In genomic region chr11:129618046-129618569, GRCh38 we compare ENCODE assay signal across 23 cellular contexts.
A peak's percentile ranks its signal among the peaks of the same experiment; 100 is the strongest.
DNase-seq lines count a peak whose midpoint lies in the region; ATAC-seq, FAIRE-seq and TF ChIP-seq lines count a peak whose summit lies in the region.
"Had no signal": no experiment of that assay in that cellular context is flagged by ENCODE, and none has a peak within 500 bp of the region (broad histone marks: within the 10 kb centered on the region; RNA-seq: fewer than 3 reads in every experiment).

No MANE protein-coding gene starts in this region.

- no peak overlapping the region for H3K27ac Mint-ChIP-seq in GM23338
- H3K27ac Mint-ChIP-seq: B cell; CD4-positive, CD25-positive, alpha-beta regulatory T cell; CD8-positive, alpha-beta T cell had no signal

- H4K12ac ChIP-seq in trophoblast cell (ENCODE audit: low read depth, low read length): no peak overlapping the region

- H2BK5ac ChIP-seq in H1 (ENCODE audit: low read depth, low read length) (no peak overlapping the region), neuronal stem cell (ENCODE audit: low read length) (no peak overlapping the region), trophoblast cell (ENCODE audit: low read depth, low read length, poor library complexity) (no peak overlapping the region)

- ATAC-seq in GM23338 (peak; percentile 78), sciatic nerve (no peak)
- ATAC-seq: CD8-positive, alpha-beta T cell had no signal

- peaks cover 3% of the 10 kb centered on the region for H3K27me3 Mint-ChIP-seq in GM23338 (ENCODE audit: insufficient read depth, low read depth, poor library complexity)
- H3K27me3 Mint-ChIP-seq: CD4-positive, CD25-positive, alpha-beta regulatory T cell had no signal

- H4K8ac ChIP-seq in H1 (ENCODE audit: extremely low read depth, insufficient read depth, low read length) (no peak overlapping the region), neuronal stem cell (ENCODE audit: low read depth, low read length) (no peak overlapping the region), trophoblast cell (ENCODE audit: low read depth, low read length) (no peak overlapping the region)

- no peaks in the 10 kb centered on the region for H3K9me3 ChIP-seq in H1 (ENCODE audit: insufficient read depth in 2 of 2, low read depth in 1 of 2, low read length in 1 of 2)
- H3K9me3 ChIP-seq in esophagus squamous epithelium: no peaks in the 10 kb centered on the region
- no peaks in the 10 kb centered on the region for H3K9me3 ChIP-seq in neuronal stem cell (replicated peaks in 1 of 2; ENCODE audit: control insufficient read depth in 2 of 2, insufficient read depth in 1 of 2, low read depth in 1 of 2, low read length in 2 of 2)
- H3K9me3 ChIP-seq in trophoblast cell (ENCODE audit: insufficient read depth, low read depth, low read length): no peaks in the 10 kb centered on the region
- H3K9me3 ChIP-seq: BLaER1, Caco-2 had no signal

- H3K18ac ChIP-seq in H1 (ENCODE audit: extremely low read depth, low read length) (no peak overlapping the region; the same call in 1 of the 2 replicates), neuronal stem cell (ENCODE audit: low read length) (peak overlapping the region; percentile 36), trophoblast cell (ENCODE audit: low read length) (no peak overlapping the region)

- H2BK15ac ChIP-seq in H1 (ENCODE audit: low read length): no peak overlapping the region
- H2BK15ac ChIP-seq in neuronal stem cell (ENCODE audit: low read length): no peak overlapping the region

- no peaks in the 10 kb centered on the region for H3K36me3 Mint-ChIP-seq in GM23338 (ENCODE audit: low read depth)
- H3K36me3 Mint-ChIP-seq: CD4-positive, CD25-positive, alpha-beta regulatory T cell; CD8-positive, alpha-beta T cell had no signal

- H3K23me2 ChIP-seq in H1 (ENCODE audit: low read depth, low read length): no peaks in the 10 kb centered on the region

- H2AK5ac ChIP-seq in H1 (ENCODE audit: low read depth, low read length) (no peak overlapping the region), neuronal stem cell (ENCODE audit: low read depth, low read length) (no peak overlapping the region), trophoblast cell (ENCODE audit: low read length) (no peak overlapping the region)

- H3K79me1 ChIP-seq in H1 (ENCODE audit: low read depth, low read length) (no peaks in the 10 kb centered on the region), neuronal stem cell (ENCODE audit: low read depth, low read length) (no peaks in the 10 kb centered on the region), trophoblast cell (ENCODE audit: low read length) (no peaks in the 10 kb centered on the region)

- H2BK12ac ChIP-seq in H1 (ENCODE audit: low read depth, low read length): no peak overlapping the region
- H2BK12ac ChIP-seq in neuronal stem cell (ENCODE audit: low read length): no peak overlapping the region
- no peak overlapping the region for H2BK12ac ChIP-seq in trophoblast cell (ENCODE audit: low read length)

- no peaks in the 10 kb centered on the region for H3F3A ChIP-seq in GM23338 (replicated peaks; ENCODE audit: low read depth)

- no peak for TF ChIP-seq CTCF in GM23338 (conservative IDR thresholded peaks at IDR 0.05; ENCODE audit: low read depth in 2 of 2)
- TF ChIP-seq CTCF in H1 (IDR thresholded peaks at IDR 0.05; ENCODE audit: control extremely low read depth in 1 of 3, insufficient read depth in 1 of 3, low read depth in 1 of 3, low read length in 3 of 3): no peak
- no peak for TF ChIP-seq CTCF in esophagus squamous epithelium (IDR thresholded peaks at IDR 0.05)

- intact Hi-C loops in esophagus squamous epithelium (cut with DNase I) (no loop called here), sciatic nerve (cut with DNase I) (no loop called here)

- H2AFZ ChIP-seq in GM23338: 0 out of 2 replicates have a peak overlapping the region, but pooled peaks have one; percentile 32
- no peak overlapping the region for H2AFZ ChIP-seq in H1 (ENCODE audit: low read length)
- no peak overlapping the region for H2AFZ ChIP-seq in neuronal stem cell (ENCODE audit: low read length)
- H2AFZ ChIP-seq in trophoblast cell (ENCODE audit: insufficient read depth, low read length, poor library complexity): no peak overlapping the region
- H2AFZ ChIP-seq: GM23248 had no signal

- TF ChIP-seq POLR2A in H1 (IDR thresholded peaks at IDR 0.05; ENCODE audit: control extremely low read depth in 1 of 2, low read depth in 2 of 2, low read length in 2 of 2) (no peak), esophagus squamous epithelium (IDR thresholded peaks at IDR 0.05) (no peak)

- H3K9ac ChIP-seq in H1 (replicated peaks in 1 of 4; ENCODE audit: extremely low read depth in 1 of 4, low read depth in 3 of 4, low read length in 3 of 4) (no peak overlapping the region), neuronal stem cell (ENCODE audit: low read depth, low read length, poor library complexity) (no peak overlapping the region), trophoblast cell (ENCODE audit: low read length) (no peak overlapping the region)
- H3K9ac ChIP-seq: BLaER1, GM23248 had no signal

- no peaks in the 10 kb centered on the region for H3K9me2 ChIP-seq in GM23338 (ENCODE audit: insufficient read depth)

- no peak for TF ChIP-seq EP300 in H1 (IDR thresholded peaks at IDR 0.05; ENCODE audit: borderline replicate concordance in 1 of 2, low read depth in 2 of 2, low read length in 2 of 2)

- H3K4me3 ChIP-seq in GM23338 (no peak overlapping the region), H1 (ENCODE audit: extremely low read depth in 1 of 4, insufficient read depth in 2 of 4, low read depth in 3 of 4, low read length in 4 of 4) (no peak overlapping the region), esophagus squamous epithelium (no peak overlapping the region), neuronal stem cell (ENCODE audit: low read length in 2 of 2) (peak overlapping the region in 1 of 2 donors; percentile 26), trophoblast cell (ENCODE audit: low read depth, low read length) (no peak overlapping the region)
- H3K4me3 ChIP-seq: BLaER1, GM23248 had no signal

- no peak overlapping the region for H2BK20ac ChIP-seq in H1 (ENCODE audit: low read length)

- no peak overlapping the region for H3K4ac ChIP-seq in H1 (replicated peaks; ENCODE audit: insufficient read length, low read depth, low read length)
- H3K4ac ChIP-seq in neuronal stem cell (ENCODE audit: low read length): no peak overlapping the region
- H3K4ac ChIP-seq in trophoblast cell (ENCODE audit: low read depth, low read length): no peak overlapping the region

- H3K23ac ChIP-seq in H1 (ENCODE audit: insufficient read length) (no peak overlapping the region), neuronal stem cell (ENCODE audit: low read depth, low read length, poor library complexity) (no peak overlapping the region), trophoblast cell (ENCODE audit: low read length) (no peak overlapping the region)

- H4K20me1 ChIP-seq in GM23338 (replicated peaks; ENCODE audit: insufficient read depth) (no peaks in the 10 kb centered on the region), H1 (replicated peaks in 1 of 2; ENCODE audit: control insufficient read depth in 1 of 2, insufficient read depth in 2 of 2, low read length in 2 of 2) (no peaks in the 10 kb centered on the region)
- H4K20me1 ChIP-seq: BLaER1 had no signal

- H3K4me2 ChIP-seq in GM23338 (no peak overlapping the region), H1 (ENCODE audit: insufficient read depth in 1 of 2, low read depth in 2 of 2, low read length in 2 of 2) (no peak overlapping the region), neuronal stem cell (ENCODE audit: insufficient read depth, low read length, poor library complexity, severe bottlenecking) (no peak overlapping the region), trophoblast cell (ENCODE audit: low read length) (no peak overlapping the region)
- H3K4me2 ChIP-seq: BLaER1 had no signal

- H3K4me1 ChIP-seq in GM23338 (ENCODE audit: insufficient read depth): no peaks in the 10 kb centered on the region
- no peaks in the 10 kb centered on the region; a peak in 1 of 7 replicates for H3K4me1 ChIP-seq in H1 (replicated peaks in 1 of 4; ENCODE audit: control insufficient read depth in 3 of 4, insufficient read depth in 4 of 4, low read length in 3 of 4)
- peaks cover 17 to 78% (median 20%) of the 10 kb centered on the region in 3 donors for H3K4me1 ChIP-seq in esophagus squamous epithelium
- peaks cover 0 to 2% of the 10 kb centered on the region in 2 donors for H3K4me1 ChIP-seq in neuronal stem cell (ENCODE audit: control insufficient read depth in 2 of 2, insufficient read depth in 1 of 2, low read depth in 1 of 2, low read length in 2 of 2)
- no peaks in the 10 kb centered on the region for H3K4me1 ChIP-seq in trophoblast cell (ENCODE audit: control insufficient read depth in 1 of 2, insufficient read depth in 2 of 2, low read length in 2 of 2)
- H3K4me1 ChIP-seq: BLaER1, Caco-2 had no signal

- POLR2A ChIA-PET in H1 (lab: Charles Lee; ENCODE audit: partially characterized antibody): no interaction called here

- DNase-seq in GM23338 (ENCODE audit: low spot score) (peak; percentile 24), H1 (ENCODE audit: low read depth in 1 of 2, low spot score in 2 of 2) (no peak), esophagus squamous epithelium (lab: John Stamatoyannopoulos, UW) (no peak), neuronal stem cell (ENCODE audit: low spot score) (no peak), NOMO-1 treated with dmso at 0.1 percent for 144 hours (lab: John Stamatoyannopoulos, UW; ENCODE audit: unreplicated experiment) (no peak), trophoblast cell (no peak), sciatic nerve (ENCODE audit: low spot score) (no peak)
- DNase-seq in effector CD8-positive, alpha-beta T cell (lab: John Stamatoyannopoulos, UW): no peak
- DNase-seq: Caco-2; CD4-positive, CD25-positive, alpha-beta regulatory T cell; CD8-positive, alpha-beta T cell; DMS153; DND-41; GM23248; HCEC 1CT had no signal

- H3K4me1 Mint-ChIP-seq in GM23338: peaks cover 3% of the 10 kb centered on the region; the same call in 2 of the 3 replicates
- H3K4me1 Mint-ChIP-seq: B cell; CD4-positive, CD25-positive, alpha-beta regulatory T cell had no signal

- H3K79me2 ChIP-seq in GM23338 (replicated peaks; ENCODE audit: insufficient read depth) (no peaks in the 10 kb centered on the region), H1 (ENCODE audit: control insufficient read depth in 1 of 2, insufficient read depth in 2 of 2, low read length in 2 of 2) (no peaks in the 10 kb centered on the region), trophoblast cell (ENCODE audit: control insufficient read depth, insufficient read depth, low read length, poor library complexity) (no peaks in the 10 kb centered on the region)

- H3K9me3 Mint-ChIP-seq in GM23338: no peaks in the 10 kb centered on the region
- H3K9me3 Mint-ChIP-seq: CD8-positive, alpha-beta T cell had no signal

- no peak overlapping the region for H3K4me3 Mint-ChIP-seq in GM23338
- H3K4me3 Mint-ChIP-seq: B cell; CD4-positive, CD25-positive, alpha-beta regulatory T cell; CD8-positive, alpha-beta T cell had no signal

- H3K56ac ChIP-seq in H1 (replicated peaks; ENCODE audit: insufficient read length, low read depth, low read length): no peak overlapping the region

- no peak overlapping the region for H4K5ac ChIP-seq in H1 (ENCODE audit: insufficient read length, low read depth, low read length)

- no peak for FAIRE-seq in H1 (lab: Jason Lieb, UNC)
- FAIRE-seq: A204.1, G401.6, GM12892, H54 had no signal

- no peaks in the 10 kb centered on the region for H3K27me3 ChIP-seq in GM23338 (ENCODE audit: insufficient read depth)
- no peaks in the 10 kb centered on the region for H3K27me3 ChIP-seq in H1 (replicated peaks in 1 of 4; ENCODE audit: control insufficient read depth in 3 of 4, extremely low read depth in 1 of 4, insufficient read depth in 3 of 4, low read length in 3 of 4)
- peaks cover 0 to 11% (median 0%) of the 10 kb centered on the region in 4 donors for H3K27me3 ChIP-seq in esophagus squamous epithelium
- peaks cover 0 to 5% (median 3%) of the 10 kb centered on the region in 3 experiments for H3K27me3 ChIP-seq in neuronal stem cell (ENCODE audit: control insufficient read depth in 3 of 3, insufficient read depth in 3 of 3, low read depth in 1 of 3, low read length in 3 of 3)
- H3K27me3 ChIP-seq in trophoblast cell (ENCODE audit: insufficient read depth, low read length): no peaks in the 10 kb centered on the region
- H3K27me3 ChIP-seq: BLaER1 had no signal

- TF ChIP-seq RAD21 in H1 (IDR thresholded peaks at IDR 0.05 in 1 of 2, conservative IDR thresholded peaks at IDR 0.05 in 1 of 2; ENCODE audit: low read depth in 2 of 2, low read length in 2 of 2): no peak

- no peak overlapping the region for H3K27ac ChIP-seq in GM23338 (ENCODE audit: low read depth)
- H3K27ac ChIP-seq in H1 (ENCODE audit: low read depth, low read length): no peak overlapping the region
- peak overlapping the region; percentile 60 to 84 (median 81) for H3K27ac ChIP-seq in esophagus squamous epithelium
- H3K27ac ChIP-seq in neuronal stem cell (replicated peaks; ENCODE audit: low read length): no peak overlapping the region
- H3K27ac ChIP-seq in trophoblast cell (ENCODE audit: low read depth, low read length): no peak overlapping the region
- H3K27ac ChIP-seq: 22Rv1, BLaER1, C4-2B, GM23248 had no signal

- 91% methylated on average over 32 of the region's 41 CpGs; no CpG with 5 or more reads in 1 of the 2 experiments for WGBS in H1 (ENCODE audit: extremely low coverage in 1 of 2, insufficient coverage in 1 of 2, insufficient read length in 1 of 2, insufficient replicate concordance in 2 of 2, low coverage in 1 of 2, low lambda C conversion rate in 2 of 2, missing lambda C conversion rate in 1 of 2), 2 experiments
- WGBS in esophagus squamous epithelium, 2 donors: 90 to 93% methylated on average over 3 to 10 of the region's 41 CpGs
- WGBS in neuronal stem cell (ENCODE audit: extremely low coverage in 2 of 2, insufficient read length in 2 of 2, insufficient replicate concordance in 1 of 2), 2 donors: no CpG with 5 or more reads among the region's 41 CpGs
- no CpG with 5 or more reads among the region's 41 CpGs for WGBS in trophoblast cell (ENCODE audit: extremely low coverage, insufficient coverage, insufficient read length)

- no peak overlapping the region for H4K91ac ChIP-seq in H1 (replicated peaks; ENCODE audit: insufficient read length, low read length)
- no peak overlapping the region for H4K91ac ChIP-seq in neuronal stem cell (ENCODE audit: low read depth, low read length, poor library complexity)
- H4K91ac ChIP-seq in trophoblast cell (ENCODE audit: low read depth, low read length): no peak overlapping the region

- H3K14ac ChIP-seq in H1 (ENCODE audit: insufficient read length) (no peak overlapping the region), neuronal stem cell (ENCODE audit: low read length) (peak overlapping the region; percentile 10), trophoblast cell (ENCODE audit: low read length) (no peak overlapping the region)

- H3K36me3 ChIP-seq in GM23338 (ENCODE audit: insufficient read depth) (no peaks in the 10 kb centered on the region), H1 (ENCODE audit: control insufficient read depth in 2 of 4, insufficient read depth in 4 of 4, low read length in 3 of 4) (no peaks in the 10 kb centered on the region), esophagus squamous epithelium (no peaks in the 10 kb centered on the region), neuronal stem cell (replicated peaks in 1 of 2; ENCODE audit: control insufficient read depth in 2 of 2, insufficient read depth in 2 of 2, low read length in 2 of 2) (no peaks in the 10 kb centered on the region), trophoblast cell (ENCODE audit: control insufficient read depth in 1 of 2, insufficient read depth in 2 of 2, low read length in 2 of 2) (no peaks in the 10 kb centered on the region)
- H3K36me3 ChIP-seq: BLaER1 had no signal

- CTCF ChIA-PET in H1 (lab: Charles Lee; ENCODE audit: partially characterized antibody): interaction anchor here (1.0 to 1.1 kb wide), 2 partner anchors 27 to 80 kb away, joined by 3 read pairs; no protein-coding TSS in a partner anchor

- no peak overlapping the region for H2BK120ac ChIP-seq in H1 (replicated peaks; ENCODE audit: low read depth, low read length)
- no peak overlapping the region for H2BK120ac ChIP-seq in neuronal stem cell (ENCODE audit: low read depth, low read length)
- no peak overlapping the region for H2BK120ac ChIP-seq in trophoblast cell (ENCODE audit: insufficient read depth, low read length, poor library complexity)

Comparison
In these comparisons a context has a peak if more than half of its experiments do, and no peak if none do; other contexts are left out.
1. H3K27ac ChIP-seq: peak in esophagus squamous epithelium (4 of 4); none in GM23338 (single experiment), H1 (single experiment), neuronal stem cell (single experiment) and trophoblast cell (single experiment).